ENCODE assay signal across 1 cellular context in genomic region chr17:81256616-81257015, GRCh38.
TF ChIP-seq lines count a peak whose summit lies in the region.

No MANE protein-coding gene starts in this region.

TF ChIP-seq in HEK293, 187 proteins besides CTCF, POLR2A, EP300 and RAD21 (continued from another document):
- TF ChIP-seq, protein P1, sequence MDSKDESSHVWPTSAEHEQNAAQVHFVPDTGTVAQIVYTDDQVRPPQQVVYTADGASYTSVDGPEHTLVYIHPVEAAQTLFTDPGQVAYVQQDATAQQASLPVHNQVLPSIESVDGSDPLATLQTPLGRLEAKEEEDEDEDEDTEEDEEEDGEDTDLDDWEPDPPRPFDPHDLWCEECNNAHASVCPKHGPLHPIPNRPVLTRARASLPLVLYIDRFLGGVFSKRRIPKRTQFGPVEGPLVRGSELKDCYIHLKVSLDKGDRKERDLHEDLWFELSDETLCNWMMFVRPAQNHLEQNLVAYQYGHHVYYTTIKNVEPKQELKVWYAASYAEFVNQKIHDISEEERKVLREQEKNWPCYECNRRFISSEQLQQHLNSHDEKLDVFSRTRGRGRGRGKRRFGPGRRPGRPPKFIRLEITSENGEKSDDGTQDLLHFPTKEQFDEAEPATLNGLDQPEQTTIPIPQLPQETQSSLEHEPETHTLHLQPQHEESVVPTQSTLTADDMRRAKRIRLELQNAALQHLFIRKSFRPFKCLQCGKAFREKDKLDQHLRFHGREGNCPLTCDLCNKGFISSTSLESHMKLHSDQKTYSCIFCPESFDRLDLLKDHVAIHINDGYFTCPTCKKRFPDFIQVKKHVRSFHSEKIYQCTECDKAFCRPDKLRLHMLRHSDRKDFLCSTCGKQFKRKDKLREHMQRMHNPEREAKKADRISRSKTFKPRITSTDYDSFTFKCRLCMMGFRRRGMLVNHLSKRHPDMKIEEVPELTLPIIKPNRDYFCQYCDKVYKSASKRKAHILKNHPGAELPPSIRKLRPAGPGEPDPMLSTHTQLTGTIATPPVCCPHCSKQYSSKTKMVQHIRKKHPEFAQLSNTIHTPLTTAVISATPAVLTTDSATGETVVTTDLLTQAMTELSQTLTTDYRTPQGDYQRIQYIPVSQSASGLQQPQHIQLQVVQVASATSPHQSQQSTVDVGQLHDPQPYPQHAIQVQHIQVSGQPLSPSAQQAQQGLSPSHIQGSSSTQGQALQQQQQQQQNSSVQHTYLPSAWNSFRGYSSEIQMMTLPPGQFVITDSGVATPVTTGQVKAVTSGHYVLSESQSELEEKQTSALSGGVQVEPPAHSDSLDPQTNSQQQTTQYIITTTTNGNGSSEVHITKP (tag by site-specific recombination; IDR thresholded peaks at IDR 0.05) = no peak
- TF ChIP-seq ATF2 (tag by site-specific recombination; IDR thresholded peaks at IDR 0.05; ENCODE audit: low read depth) (0 out of 2 replicates have a peak, but pooled peaks have one; percentile 21), ZNF132 (tag by site-specific recombination; IDR thresholded peaks at IDR 0.05; ENCODE audit: borderline replicate concordance) (no peak), ZNF404 (tag by site-specific recombination; IDR thresholded peaks at IDR 0.05) (no peak), IKZF3 (tag by site-specific recombination; IDR thresholded peaks at IDR 0.05) (no peak)
